ENCODE assay signal across 24 cellular contexts in genomic region chr17:80295559-80295958, GRCh38.
"Had no signal": no experiment of that assay in that cellular context is flagged by ENCODE, and none has a peak within 500 bp of the region (broad histone marks: within the 10 kb centered on the region; RNA-seq: fewer than 3 reads in every experiment).

No MANE protein-coding gene starts in this region.

- H3K4me1 Mint-ChIP-seq: brain, mesothelial cell of epicardium had no signal

- H3K27me3 Mint-ChIP-seq: activated naive CD4-positive, alpha-beta T cell treated with anti-CD3 and anti-CD28 coated beads, Interleukin-2, amount 10 ng/mL, durations not matched to agents 7 days and 5 days; brain; naive thymus-derived CD8-positive, alpha-beta T cell had no signal

- H3K4me1 ChIP-seq: left ventricle myocardium inferior, psoas muscle, right atrium auricular region, tibial artery had no signal

- H3K27me3 ChIP-seq: ovary, right atrium auricular region, spleen, tibial artery had no signal

- H3K4me3 ChIP-seq: left ventricle myocardium inferior, ovary, psoas muscle, right atrium auricular region, spleen, tibial artery had no signal

- H3K36me3 ChIP-seq: ovary had no signal

- H3K9me3 ChIP-seq: left ventricle myocardium inferior, ovary, psoas muscle, right atrium auricular region, SK-N-SH, tibial artery had no signal

- H3K27ac Mint-ChIP-seq: activated naive CD4-positive, alpha-beta T cell treated with anti-CD3 and anti-CD28 coated beads, Interleukin-2, amount 10 ng/mL, durations not matched to agents 7 days and 5 days; brain; mesothelial cell of epicardium had no signal

- ATAC-seq: esophagus mucosa; naive thymus-derived CD8-positive, alpha-beta T cell had no signal

- DNase-seq: activated CD4-positive, alpha-beta T cell treated with anti-CD3 and anti-CD28 coated beads, Interleukin-2, amount 50 U/mL, for 48 hours; activated effector memory CD4-positive, alpha-beta T cell treated with Interleukin-2 at 50 U/mL for 16 hours; activated naive CD4-positive, alpha-beta T cell treated with anti-CD3 and anti-CD28 coated beads, Interleukin-2, amount 10 ng/mL, durations not matched to agents 7 days and 5 days; aorta; caudate nucleus; effector memory CD4-positive, alpha-beta T cell; foreskin melanocyte; glutamatergic neuron; hypothalamus; mammary epithelial cell; naive thymus-derived CD8-positive, alpha-beta T cell; SK-N-SH; stimulated activated CD4-positive, alpha-beta T cell treated with anti-CD3 and anti-CD28 coated beads, Interleukin-4, amount 100 ng/mL, for 1 hour; stimulated activated naive CD4-positive, alpha-beta T cell treated with Interleukin-2 at 50 U/mL for 16 hours; tibial artery; WERI-Rb-1 had no signal

- H3K27ac ChIP-seq: left ventricle myocardium inferior, ovary, psoas muscle, right atrium auricular region, tibial artery, WERI-Rb-1 had no signal

- H3K4me3 Mint-ChIP-seq: activated naive CD4-positive, alpha-beta T cell treated with anti-CD3 and anti-CD28 coated beads, Interleukin-2, amount 10 ng/mL, durations not matched to agents 7 days and 5 days; brain; mesothelial cell of epicardium; naive thymus-derived CD8-positive, alpha-beta T cell had no signal
